10 cellular contexts compared by ENCODE assay signal in the genomic region with DNA sequence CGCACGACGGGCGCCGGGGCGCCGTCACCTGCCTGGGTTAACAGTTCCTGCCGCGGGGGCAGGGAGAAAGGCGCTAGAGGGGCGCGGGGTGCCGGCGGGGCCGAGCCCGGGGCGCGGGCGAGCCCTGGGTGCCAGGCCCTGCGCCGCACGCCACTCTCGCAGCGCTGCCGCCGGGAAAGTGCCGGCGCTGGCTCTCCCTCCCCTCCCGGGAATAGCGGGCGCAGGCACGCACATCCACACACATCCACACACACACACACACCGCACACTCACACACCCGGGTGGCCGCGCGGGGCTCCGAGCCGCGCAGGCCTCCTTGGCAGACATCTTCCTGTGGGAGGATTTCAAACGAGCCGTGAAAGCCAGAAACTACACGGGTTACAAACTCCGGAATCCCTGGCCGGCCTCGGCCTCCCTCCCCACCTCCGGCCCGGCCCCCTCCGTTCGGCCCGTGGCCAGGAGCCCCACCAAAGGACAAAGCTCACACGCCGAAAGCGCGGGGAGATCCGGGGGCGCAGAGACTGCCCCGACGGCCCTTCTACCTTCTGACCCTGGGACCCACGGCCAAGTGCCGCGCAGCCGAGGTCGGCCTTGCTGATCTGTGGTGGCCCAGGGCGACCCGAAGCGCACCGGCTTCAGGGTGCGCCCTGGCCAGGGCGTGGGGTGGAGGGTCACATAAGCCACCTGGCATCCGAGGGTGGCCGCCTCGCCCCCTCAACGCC.
DNase-seq lines count a peak whose midpoint lies in the region; ATAC-seq and TF ChIP-seq lines count a peak whose summit lies in the region.
"Had no signal": no experiment of that assay in that cellular context is flagged by ENCODE, and none has a peak within 500 bp of the region (broad histone marks: within the 10 kb centered on the region; RNA-seq: fewer than 3 reads in every experiment).

No MANE protein-coding gene starts in this region.

- peaks cover 3% of the 10 kb centered on the region for H3K27me3 ChIP-seq in CD8-positive, alpha-beta T cell (ENCODE audit: insufficient read depth, low read length)
- peaks cover 36% of the 10 kb centered on the region for H3K27me3 ChIP-seq in osteoblast (ENCODE audit: insufficient read depth, low read length)

- peaks cover 19% of the 10 kb centered on the region for H3K4me1 ChIP-seq in CD8-positive, alpha-beta T cell (ENCODE audit: insufficient read depth, low read length)
- peaks cover 4% of the 10 kb centered on the region for H3K4me1 ChIP-seq in osteoblast (ENCODE audit: insufficient read depth, low read length)

- H3K4me2 ChIP-seq in osteoblast (ENCODE audit: insufficient read depth, low read length): no peak overlapping the region
- H3K4me2 ChIP-seq: PC-9 had no signal

- POLR2A ChIA-PET in CD8-positive, alpha-beta T cell (lab: Charles Lee): interaction anchor here (1.3 to 1.4 kb wide), 2 partner anchors 93 to 164 kb away, joined by 3 to 4 read pairs; a partner anchor contains a TSS
- POLR2A ChIA-PET in activated CD8-positive, alpha-beta T cell treated with anti-CD3 and anti-CD28 coated beads for 36 hours (lab: Charles Lee): interaction anchor here (0.6 to 1.1 kb wide), 2 partner anchors 93 to 189 kb away, joined by 3 read pairs; no protein-coding TSS in a partner anchor

- no peak overlapping the region for H3K27ac ChIP-seq in CD8-positive, alpha-beta T cell (ENCODE audit: low read depth, low read length)
- no peak overlapping the region for H3K27ac ChIP-seq in osteoblast (ENCODE audit: low read depth, low read length)
- H3K27ac ChIP-seq: PC-9 had no signal

- H3K36me3 ChIP-seq in CD8-positive, alpha-beta T cell (ENCODE audit: insufficient read depth, low read length): no peaks in the 10 kb centered on the region
- no peaks in the 10 kb centered on the region for H3K36me3 ChIP-seq in osteoblast (ENCODE audit: insufficient read depth, low read length)

- no peaks in the 10 kb centered on the region for H4K20me1 ChIP-seq in osteoblast (ENCODE audit: insufficient read depth, low read length)

- no peaks in the 10 kb centered on the region for H3K36me3 Mint-ChIP-seq in CD8-positive, alpha-beta T cell
- no peaks in the 10 kb centered on the region for H3K36me3 Mint-ChIP-seq in activated CD8-positive, alpha-beta T cell treated with anti-CD3 and anti-CD28 coated beads for 36 hours (ENCODE audit: low read depth)

- H3K4me1 Mint-ChIP-seq in CD8-positive, alpha-beta T cell (ENCODE audit: low read depth): peaks cover 18% of the 10 kb centered on the region
- peaks cover 14% of the 10 kb centered on the region for H3K4me1 Mint-ChIP-seq in activated CD8-positive, alpha-beta T cell treated with anti-CD3 and anti-CD28 coated beads for 36 hours (ENCODE audit: low read depth)

- intact Hi-C loops in CD8-positive, alpha-beta T cell (cut with DNase I, micrococcal nuclease): loop anchor here in 1 of 2 experiments (1.0 kb wide), 1 partner anchor 262 kb away; no protein-coding TSS in a partner anchor
- intact Hi-C loops in activated CD8-positive, alpha-beta T cell treated with anti-CD3 and anti-CD28 coated beads for 36 hours (cut with micrococcal nuclease): no loop called here

- no peaks in the 10 kb centered on the region for H3K79me2 ChIP-seq in osteoblast (ENCODE audit: insufficient read depth, low read length)

- peak overlapping the region; percentile 45 for H3K27ac Mint-ChIP-seq in CD8-positive, alpha-beta T cell
- H3K27ac Mint-ChIP-seq in activated CD8-positive, alpha-beta T cell treated with anti-CD3 and anti-CD28 coated beads for 36 hours: peak overlapping the region; percentile 68

- H3K9me3 ChIP-seq in CD8-positive, alpha-beta T cell (ENCODE audit: low read length): no peaks in the 10 kb centered on the region
- no peaks in the 10 kb centered on the region for H3K9me3 ChIP-seq in osteoblast (ENCODE audit: low read depth, low read length)

- CTCF ChIA-PET in CD8-positive, alpha-beta T cell (lab: Charles Lee): no interaction called here
- CTCF ChIA-PET in activated CD8-positive, alpha-beta T cell treated with anti-CD3 and anti-CD28 coated beads for 36 hours (lab: Charles Lee): interaction anchor here (1.3 to 1.5 kb wide), 2 partner anchors 151 to 192 kb away, joined by 3 to 5 read pairs; no protein-coding TSS in a partner anchor

- H2AFZ ChIP-seq in osteoblast (ENCODE audit: low read length): no peak overlapping the region
- H2AFZ ChIP-seq: PC-9 had no signal

- peak in 3 of 7 experiments; percentile 10 to 52 (median 12) for DNase-seq in CD8-positive, alpha-beta T cell
- DNase-seq in activated CD8-positive, alpha-beta T cell treated with anti-CD3 and anti-CD28 coated beads for 36 hours: no peak
- DNase-seq in osteoblast (ENCODE audit: insufficient read length, low spot score, missing footprints) (peak; percentile 62), NCI-H2107 (lab: John Stamatoyannopoulos, UW) (no peak), HuH-7.5 (ENCODE audit: low spot score) (no peak), 8988T (no peak), CD1c-positive myeloid dendritic cell (ENCODE audit: extremely low spot score) (no peak)
- DNase-seq: PC-9 had no signal

- peak overlapping the region; percentile 83 for H3K4me3 Mint-ChIP-seq in CD8-positive, alpha-beta T cell
- H3K4me3 Mint-ChIP-seq in activated CD8-positive, alpha-beta T cell treated with anti-CD3 and anti-CD28 coated beads for 36 hours: peak overlapping the region; percentile 66

- peak; percentile 35 for ATAC-seq in CD8-positive, alpha-beta T cell
- ATAC-seq in activated CD8-positive, alpha-beta T cell treated with anti-CD3 and anti-CD28 coated beads for 36 hours: peak; percentile 26
- ATAC-seq in esophagus mucosa: peak; percentile 14
- ATAC-seq: K562 had no signal

- TF ChIP-seq CTCF in CD8-positive, alpha-beta T cell (IDR thresholded peaks at IDR 0.05): no peak
- no peak for TF ChIP-seq CTCF in activated CD8-positive, alpha-beta T cell treated with anti-CD3 and anti-CD28 coated beads for 36 hours (IDR thresholded peaks at IDR 0.05)
- no peak for TF ChIP-seq CTCF in osteoblast (IDR thresholded peaks at IDR 0.05; ENCODE audit: extremely low read depth, low read depth, low read length)

- no peaks in the 10 kb centered on the region for H3K9me3 Mint-ChIP-seq in CD8-positive, alpha-beta T cell
- H3K9me3 Mint-ChIP-seq in activated CD8-positive, alpha-beta T cell treated with anti-CD3 and anti-CD28 coated beads for 36 hours: no peaks in the 10 kb centered on the region

- peak overlapping the region; percentile 37 for H3K4me3 ChIP-seq in CD8-positive, alpha-beta T cell (ENCODE audit: low read depth, low read length)
- no peak overlapping the region for H3K4me3 ChIP-seq in osteoblast (ENCODE audit: insufficient read depth, low read length)
- H3K4me3 ChIP-seq: K562, PC-9 had no signal

- peaks cover 13% of the 10 kb centered on the region for H3K27me3 Mint-ChIP-seq in CD8-positive, alpha-beta T cell (ENCODE audit: low read depth)
- peaks cover 24% of the 10 kb centered on the region for H3K27me3 Mint-ChIP-seq in activated CD8-positive, alpha-beta T cell treated with anti-CD3 and anti-CD28 coated beads for 36 hours
